In genomic region chr3:45988804-45989203, GRCh38 we compare ENCODE assay signal across 10 cellular contexts. TPM values are rescaled to one million over a fixed set of nuclear protein-coding genes. Genes with fewer than 3 reads are reported as not detected.
DNase-seq lines count a peak whose midpoint lies in the region; ATAC-seq and TF ChIP-seq lines count a peak whose summit lies in the region.
"Had no signal": no experiment of that assay in that cellular context is flagged by ENCODE, and none has a peak within 500 bp of the region (broad histone marks: within the 10 kb centered on the region; RNA-seq: fewer than 3 reads in every experiment).

No MANE protein-coding gene starts in this region.

- H3K27ac ChIP-seq in PC-9 = peak overlapping the region; percentile 29; the same call in 1 of the 2 replicates
- H3K27ac ChIP-seq in epithelial cell of prostate = peak overlapping the region; percentile 81
- H3K27ac ChIP-seq in gastrocnemius medialis = peak overlapping the region; percentile 97 to 100 (median 100)

- POLR2A ChIA-PET in PC-9 (lab: Charles Lee; ENCODE audit: unreplicated experiment) = interaction anchor here (0.6 kb wide), 1 partner anchor 20 kb away, joined by 6 read pairs; no protein-coding TSS in a partner anchor
- POLR2A ChIA-PET in HEK293T (lab: Yijun Ruan, JAX) = no interaction called here

- peak in 1 of 2 donors; percentile 37 for TF ChIP-seq POLR2A in gastrocnemius medialis (IDR thresholded peaks at IDR 0.05)

- H3K4me3 ChIP-seq in PC-9 (no peak overlapping the region), gastrocnemius medialis (no peak overlapping the region)

- H3K27me3 ChIP-seq in PC-9 (ENCODE audit: insufficient read depth, low read depth) = no peaks in the 10 kb centered on the region
- no peaks in the 10 kb centered on the region for H3K27me3 ChIP-seq in gastrocnemius medialis

- H3K9me3 ChIP-seq in PC-9 (ENCODE audit: insufficient read depth, low read depth) (no peaks in the 10 kb centered on the region), gastrocnemius medialis (no peaks in the 10 kb centered on the region)

- intact Hi-C loops in PC-9 (cut with micrococcal nuclease; ENCODE audit: unreplicated experiment) (no loop called here), gastrocnemius medialis (cut with DNase I; ENCODE audit: low total_unique reads) (loop anchor here (2.0 to 10.0 kb wide), 3 partner anchors 30 to 576 kb away; partner anchors contain the start of gene LRRC2)

- no peaks in the 10 kb centered on the region for H3K9me2 ChIP-seq in PC-9 (ENCODE audit: insufficient read depth)

- in situ Hi-C loops in gastrocnemius medialis (cut with MboI; ENCODE audit: low sequenced_read_pairs in 4 of 4) = no loop called here

- H3K36me3 ChIP-seq in PC-9 (ENCODE audit: low read depth) (no peaks in the 10 kb centered on the region), gastrocnemius medialis (no peaks in the 10 kb centered on the region)

- DNase-seq in Daoy (ENCODE audit: low read depth) = peak; percentile 56
- DNase-seq in PC-9 = peak in 1 of 2 experiments; percentile 74
- DNase-seq in epithelial cell of prostate (ENCODE audit: low read depth, low spot score) = peak; percentile 79
- no peak for DNase-seq in gastrocnemius medialis
- no peak for DNase-seq in DMS79 (lab: John Stamatoyannopoulos, UW)
- DNase-seq in NCI-H82 (lab: John Stamatoyannopoulos, UW) = no peak
- no peak for DNase-seq in activated CD8-positive, alpha-beta memory T cell treated with anti-CD3 and anti-CD28 coated beads for 24 hours
- DNase-seq in HEK293T (ENCODE audit: extremely low spot score) = no peak
- DNase-seq: activated CD4-positive, alpha-beta T cell treated with anti-CD3 and anti-CD28 coated beads, Interleukin-2, amount 50 U/mL, for 4 hours had no signal

- H3F3A ChIP-seq in PC-9 (ENCODE audit: insufficient read depth, low read depth) = peaks cover 5% of the 10 kb centered on the region; the same call in 1 of the 2 replicates

- BruUV-seq in PC-9 (replicated peaks; lab: Mats Ljungman, UMichigan) = no TSS peak

- TF ChIP-seq CTCF in PC-9 (conservative IDR thresholded peaks at IDR 0.05) = no peak
- no peak for TF ChIP-seq CTCF in gastrocnemius medialis (IDR thresholded peaks at IDR 0.05 in 4 of 5, conservative IDR thresholded peaks at IDR 0.05 in 1 of 5)

- H4K20me1 ChIP-seq in PC-9 (ENCODE audit: insufficient read depth) = no peaks in the 10 kb centered on the region

- no peak overlapping the region for H3K4me2 ChIP-seq in PC-9

- CTCF ChIA-PET in PC-9 (lab: Charles Lee) (no interaction called here), HEK293T (lab: Yijun Ruan, JAX) (no interaction called here)

- H2AFZ ChIP-seq in PC-9 = no peak overlapping the region

- peaks cover 31% of the 10 kb centered on the region for H3K4me1 ChIP-seq in PC-9 (replicated peaks; ENCODE audit: insufficient read depth)
- H3K4me1 ChIP-seq in gastrocnemius medialis = peaks cover 98 to 100% of the 10 kb centered on the region in 2 donors

- ATAC-seq in gastrocnemius medialis = no peak

- H3K79me2 ChIP-seq in PC-9 (ENCODE audit: low read depth) = peaks cover 47% of the 10 kb centered on the region

TF ChIP-seq in HEK293T, 16 proteins besides CTCF, POLR2A, EP300 and RAD21:
- no peak for TF ChIP-seq L3MBTL2 (conservative IDR thresholded peaks at IDR 0.05)
- no peak for TF ChIP-seq CTBP1 (IDR thresholded peaks at IDR 0.05; ENCODE audit: borderline replicate concordance)
- TF ChIP-seq TARDBP (IDR thresholded peaks at IDR 0.05) = no peak
- TF ChIP-seq LEF1 (IDR thresholded peaks at IDR 0.05; ENCODE audit: borderline replicate concordance) = no peak
- TF ChIP-seq HDGF (IDR thresholded peaks at IDR 0.05; ENCODE audit: borderline replicate concordance) = no peak
- no peak for TF ChIP-seq SP1 (IDR thresholded peaks at IDR 0.05)
- TF ChIP-seq BHLHE40 (IDR thresholded peaks at IDR 0.05; ENCODE audit: borderline replicate concordance) = no peak
- no peak for TF ChIP-seq ZNF384 (IDR thresholded peaks at IDR 0.05)
- TF ChIP-seq FOXA1 (IDR thresholded peaks at IDR 0.05) = no peak
- no peak for TF ChIP-seq FOXK2 (IDR thresholded peaks at IDR 0.05)
- no peak for TF ChIP-seq NFRKB (IDR thresholded peaks at IDR 0.05)
- TF ChIP-seq ARNT (IDR thresholded peaks at IDR 0.05) = no peak
- no peak for TF ChIP-seq ELF4 (IDR thresholded peaks at IDR 0.05)
- TF ChIP-seq PKNOX1 (IDR thresholded peaks at IDR 0.05) = no peak

RNA-seq across cellular contexts. Expression of gene FYCO1, which starts 6.8 kb away (rescaled TPM):
- total RNA-seq in Daoy (2014; rRNA removed; shearing (Covaris generic)) = 2.6 and 3.3 TPM in 2 replicates
- total RNA-seq in PC-9 (2021) (19.7 and 21.1 TPM in 2 replicates), gastrocnemius medialis (10 to 100 TPM; 47.4 to 99.8 (median 84.2) TPM)

RNA-seq across cellular contexts. Expression of gene XCR1, which starts 38.5 kb away (rescaled TPM):
- total RNA-seq in Daoy (2014; rRNA removed; shearing (Covaris generic)) = not detected in 2 replicates
- 0.13 and 0.18 TPM in 2 replicates for total RNA-seq in PC-9 (2021)
- total RNA-seq in gastrocnemius medialis = under 1 TPM in 1 of 4 donors, not detected in 3; 0.04 TPM
- total RNA-seq: neural crest cell had no signal

RNA-seq across cellular contexts. Expression of gene CXCR6, which starts 45.5 kb away (rescaled TPM):
- not detected in 2 replicates for total RNA-seq in Daoy (2014; rRNA removed; shearing (Covaris generic))
- total RNA-seq in PC-9 (2021) (0.63 and 0.74 TPM in 2 replicates), gastrocnemius medialis (under 1 TPM in 2 of 4 donors, not detected in 2; 0.29 to 0.51 TPM)
- total RNA-seq: neural crest cell had no signal

Comparison
In these comparisons a context has a peak if more than half of its experiments do, and no peak if none do; other contexts are left out.
1. DNase-seq: peak in Daoy (single experiment) and epithelial cell of prostate (single experiment); none in gastrocnemius medialis (0 of 2), DMS79 (single experiment), NCI-H82 (single experiment), activated CD8-positive, alpha-beta memory T cell treated with anti-CD3 and anti-CD28 coated beads for 24 hours (single experiment) and HEK293T (single experiment).
2. H3K27ac ChIP-seq: peak in every context shown above with its lines; median percentile 100 in gastrocnemius medialis; 81 in epithelial cell of prostate; 29 in PC-9.